14 cellular contexts compared by ENCODE assay signal in genomic region chr11:117610045-117610444, GRCh38.
DNase-seq lines count a peak whose midpoint lies in the region; ATAC-seq, FAIRE-seq and TF ChIP-seq lines count a peak whose summit lies in the region.
"Had no signal": no experiment of that assay in that cellular context is flagged by ENCODE, and none has a peak within 500 bp of the region (broad histone marks: within the 10 kb centered on the region; RNA-seq: fewer than 3 reads in every experiment).

No MANE protein-coding gene starts in this region.

- H3F3A ChIP-seq in GM23248 (ENCODE audit: insufficient read depth), result no peaks in the 10 kb centered on the region

- H2BK5ac ChIP-seq in trophoblast cell (ENCODE audit: low read depth, low read length, poor library complexity), result no peak overlapping the region

- H2BK120ac ChIP-seq in trophoblast cell (ENCODE audit: insufficient read depth, low read length, poor library complexity), result no peak overlapping the region

- H2AFZ ChIP-seq in GM23248, result no peak overlapping the region
- H2AFZ ChIP-seq in trophoblast cell (ENCODE audit: insufficient read depth, low read length, poor library complexity), result no peak overlapping the region

- H4K20me1 ChIP-seq in GM23248 (ENCODE audit: insufficient read depth), result no peaks in the 10 kb centered on the region

- no peak for FAIRE-seq in bronchial epithelial cell (lab: Jason Lieb, UNC)

- H3K27ac ChIP-seq in GM23248 (no peak overlapping the region), trophoblast cell (ENCODE audit: low read depth, low read length) (no peak overlapping the region)
- H3K27ac ChIP-seq: gastroesophageal sphincter, left lung, spleen, WERI-Rb-1 had no signal

- peak; percentile 12 for DNase-seq in stimulated activated naive CD4-positive, alpha-beta T cell treated with Interleukin-2 at 50 U/mL for 16 hours (lab: John Stamatoyannopoulos, UW)
- DNase-seq in stimulated activated naive CD4-positive, alpha-beta T cell (lab: John Stamatoyannopoulos, UW), result no peak
- DNase-seq in HT1080 (ENCODE audit: low read depth) (peak; percentile 20), bronchial epithelial cell (ENCODE audit: low read depth) (peak; percentile 61), GM23248 (no peak), trophoblast cell (no peak), MV-4-11 (lab: John Stamatoyannopoulos, UW) (no peak)
- DNase-seq: activated naive CD8-positive, alpha-beta T cell treated with anti-CD3 and anti-CD28 coated beads, Interleukin-2, amount 10 ng/mL, durations not matched to agents 7 days and 5 days; CD4-positive, alpha-beta T cell; left lung; spleen; WERI-Rb-1 had no signal

- H3K9me3 ChIP-seq in GM23248 (ENCODE audit: low read depth) (no peaks in the 10 kb centered on the region), trophoblast cell (ENCODE audit: insufficient read depth, low read depth, low read length) (no peaks in the 10 kb centered on the region)
- H3K9me3 ChIP-seq: left lung had no signal

- H3K79me2 ChIP-seq in GM23248 (ENCODE audit: insufficient read depth), result no peaks in the 10 kb centered on the region
- H3K79me2 ChIP-seq in trophoblast cell (ENCODE audit: control insufficient read depth, insufficient read depth, low read length, poor library complexity), result no peaks in the 10 kb centered on the region

- WGBS in GM23248 (ENCODE audit: low coverage in 1 of 2, low lambda C conversion rate in 2 of 2, missing lambda C conversion rate in 2 of 2), 2 experiments, result 38 to 39% methylated on average over 4 of the region's 4 CpGs
- WGBS in trophoblast cell (ENCODE audit: extremely low coverage, insufficient coverage, insufficient read length), result no CpG with 5 or more reads among the region's 4 CpGs

- no peak overlapping the region for H3K18ac ChIP-seq in trophoblast cell (ENCODE audit: low read length)

- H3K9ac ChIP-seq in GM23248 (no peak overlapping the region), trophoblast cell (ENCODE audit: low read length) (no peak overlapping the region)

- H3K36me3 ChIP-seq in bronchial epithelial cell (ENCODE audit: control insufficient read depth, insufficient read depth, low read length) (no peaks in the 10 kb centered on the region), GM23248 (ENCODE audit: low read depth) (no peaks in the 10 kb centered on the region), trophoblast cell (ENCODE audit: control insufficient read depth in 1 of 2, insufficient read depth in 2 of 2, low read length in 2 of 2) (no peaks in the 10 kb centered on the region)
- H3K36me3 ChIP-seq: left lung, spleen, WERI-Rb-1 had no signal

- no peak overlapping the region for H2BK12ac ChIP-seq in trophoblast cell (ENCODE audit: low read length)

- H3K14ac ChIP-seq in trophoblast cell (ENCODE audit: low read length), result no peak overlapping the region

- no peaks in the 10 kb centered on the region for H3K27me3 ChIP-seq in bronchial epithelial cell (ENCODE audit: control insufficient read depth, insufficient read depth, low read length)
- H3K27me3 ChIP-seq in GM23248 (replicated peaks; ENCODE audit: insufficient read depth), result peaks cover 7% of the 10 kb centered on the region
- no peaks in the 10 kb centered on the region for H3K27me3 ChIP-seq in trophoblast cell (ENCODE audit: insufficient read depth, low read length)

- in situ Hi-C loops in GM23248 (cut with MboI), result no loop called here

- H4K91ac ChIP-seq in trophoblast cell (ENCODE audit: low read depth, low read length), result no peak overlapping the region

- no peak for TF ChIP-seq CTCF in bronchial epithelial cell (IDR thresholded peaks at IDR 0.05; ENCODE audit: insufficient read depth, low read length, severe bottlenecking)

- no peak overlapping the region for H3K4me3 ChIP-seq in bronchial epithelial cell (ENCODE audit: low read depth, low read length)
- no peak overlapping the region for H3K4me3 ChIP-seq in GM23248
- H3K4me3 ChIP-seq in trophoblast cell (ENCODE audit: low read depth, low read length), result no peak overlapping the region
- H3K4me3 ChIP-seq: gastroesophageal sphincter, left lung, spleen had no signal

- no peak overlapping the region for H3K23ac ChIP-seq in trophoblast cell (ENCODE audit: low read length)

- H2AK5ac ChIP-seq in trophoblast cell (ENCODE audit: low read length), result no peak overlapping the region

- no peak for ATAC-seq in GM19395 (IDR thresholded peaks at IDR 0.05; ENCODE audit: unreplicated experiment)
- ATAC-seq: gastroesophageal sphincter, left lung had no signal

- H3K4ac ChIP-seq in trophoblast cell (ENCODE audit: low read depth, low read length), result no peak overlapping the region

- no peaks in the 10 kb centered on the region for H3K9me2 ChIP-seq in GM23248 (ENCODE audit: insufficient read depth)

- H3K4me1 ChIP-seq in GM23248 (ENCODE audit: insufficient read depth) (no peaks in the 10 kb centered on the region), trophoblast cell (ENCODE audit: control insufficient read depth in 1 of 2, insufficient read depth in 2 of 2, low read length in 2 of 2) (no peaks in the 10 kb centered on the region)
- H3K4me1 ChIP-seq: gastroesophageal sphincter, left lung, spleen had no signal

- no peaks in the 10 kb centered on the region for H3K79me1 ChIP-seq in trophoblast cell (ENCODE audit: low read length)

- no peak overlapping the region for H4K12ac ChIP-seq in trophoblast cell (ENCODE audit: low read depth, low read length)

- H3K4me2 ChIP-seq in GM23248 (ENCODE audit: unreplicated experiment) (no peak overlapping the region), trophoblast cell (ENCODE audit: low read length) (no peak overlapping the region)

- H4K8ac ChIP-seq in trophoblast cell (ENCODE audit: low read depth, low read length), result no peak overlapping the region

Comparison
In these comparisons a context has a peak if more than half of its experiments do, and no peak if none do; other contexts are left out.
1. DNase-seq: peak in stimulated activated naive CD4-positive, alpha-beta T cell treated with Interleukin-2 at 50 U/mL for 16 hours (single experiment), HT1080 (single experiment) and bronchial epithelial cell (single experiment); none in stimulated activated naive CD4-positive, alpha-beta T cell (0 of 6), GM23248 (single experiment), trophoblast cell (0 of 2) and MV-4-11 (single experiment).